ENCODE assay signal across 8 cellular contexts in genomic region chr5:55232985-55233928, GRCh38. TPM values are rescaled to one million over a fixed set of nuclear protein-coding genes. Genes with fewer than 3 reads are reported as not detected.
DNase-seq lines count a peak whose midpoint lies in the region; ATAC-seq and TF ChIP-seq lines count a peak whose summit lies in the region.

TSS of gene CCNO (minus strand) at chr5:55233608. CDS start at chr5:55233523, 85 bp downstream.

- H3K18ac ChIP-seq in IMR-90 (ENCODE audit: low read depth, low read length): no peak within 1 kb of the TSS

- no peaks in the 10 kb centered on the region for H3K36me3 Mint-ChIP-seq in neural crest cell (ENCODE audit: low read depth)

- H3K14ac ChIP-seq in IMR-90 (replicated peaks; ENCODE audit: low read depth, low read length): no peak within 1 kb of the TSS

- H4K91ac ChIP-seq in IMR-90 (ENCODE audit: insufficient read depth, low read depth, low read length): no peak within 1 kb of the TSS

- H3K4me3 Mint-ChIP-seq in neural crest cell: peak within 1 kb of the TSS; percentile 96

- H3K9me3 ChIP-seq in IMR-90 (ENCODE audit: control insufficient read depth, insufficient read depth, low read length) (peaks cover 4% of the 10 kb centered on the region; the same call in 1 of the 2 replicates), OCI-LY3 (ENCODE audit: insufficient read depth, low read length) (no peaks in the 10 kb centered on the region), upper lobe of right lung (no peaks in the 10 kb centered on the region)

- H3K27ac Mint-ChIP-seq in neural crest cell (ENCODE audit: unreplicated experiment): peak within 1 kb of the TSS; percentile 81

- in situ Hi-C loops in IMR-90 (cut with MboI; ENCODE audit: low sequenced_read_pairs): no loop called here

- no peak within 1 kb of the TSS for H2BK15ac ChIP-seq in IMR-90 (ENCODE audit: low read depth, low read length)

- H2BK5ac ChIP-seq in IMR-90 (ENCODE audit: low read depth, low read length, poor library complexity, severe bottlenecking): no peak within 1 kb of the TSS

- no peak for TF ChIP-seq RAD21 in IMR-90 (IDR thresholded peaks at IDR 0.05; ENCODE audit: low read length)

- no peak for TF ChIP-seq POLR2A in IMR-90 (IDR thresholded peaks at IDR 0.05; ENCODE audit: low read depth, low read length)

- H3K36me3 ChIP-seq in IMR-90 (ENCODE audit: control insufficient read depth, insufficient read depth, low read length): no peaks in the 10 kb centered on the region
- H3K36me3 ChIP-seq in OCI-LY3 (replicated peaks; ENCODE audit: low read depth, low read length): no peaks in the 10 kb centered on the region
- H3K36me3 ChIP-seq in upper lobe of right lung: no peaks in the 10 kb centered on the region

- peak within 1 kb of the TSS; percentile 38 for H2AK9ac ChIP-seq in IMR-90 (replicated peaks; ENCODE audit: low read depth, low read length, poor library complexity)

- H3K27me3 ChIP-seq in IMR-90 (ENCODE audit: control insufficient read depth, insufficient read depth, low read length): peaks cover 77% of the 10 kb centered on the region
- H3K27me3 ChIP-seq in OCI-LY3 (ENCODE audit: low read depth, low read length): peaks cover 27% of the 10 kb centered on the region
- peaks cover 54% of the 10 kb centered on the region for H3K27me3 ChIP-seq in foreskin keratinocyte
- H3K27me3 ChIP-seq in upper lobe of right lung: peaks cover 97% of the 10 kb centered on the region

- H3K4me1 Mint-ChIP-seq in neural crest cell: peaks cover 22% of the 10 kb centered on the region

- H3K23ac ChIP-seq in IMR-90 (ENCODE audit: low read depth, low read length): peak within 1 kb of the TSS; percentile 91

- ATAC-seq in GM19467 (IDR thresholded peaks at IDR 0.05; ENCODE audit: unreplicated experiment) (peak; percentile 63), IMR-90 (ENCODE audit: low read depth) (peak; percentile 94), foreskin keratinocyte (peak; percentile 84), upper lobe of right lung (peak; percentile 90)

- no peaks in the 10 kb centered on the region for H3K9me1 ChIP-seq in IMR-90 (ENCODE audit: insufficient read depth, low read length)

- no peaks in the 10 kb centered on the region for H3K79me1 ChIP-seq in IMR-90 (ENCODE audit: low read depth in 1 of 2, low read length in 2 of 2)

- no peak within 1 kb of the TSS for H3K56ac ChIP-seq in IMR-90 (ENCODE audit: extremely low read depth, insufficient read depth, low read length)

- intact Hi-C loops in IMR-90 (cut with micrococcal nuclease) (no loop called here), upper lobe of right lung (cut with DNase I) (no loop called here)

- DNase-seq in CD1c-positive myeloid dendritic cell (ENCODE audit: extremely low spot score) (peak; percentile 57), IMR-90 (peak; percentile 66), foreskin keratinocyte (peak; percentile 50 to 67), neural crest cell (ENCODE audit: low read depth, low spot score) (peak; percentile 68), upper lobe of right lung (peak; percentile 81)
- DNase-seq in activated T-helper 9 cell treated with anti-CD3 and anti-CD28 coated beads, Interleukin-2, amount 50 U/mL, for 16 hours (ENCODE audit: low read depth): peak; percentile 44

- no peak within 1 kb of the TSS for H4K5ac ChIP-seq in IMR-90 (ENCODE audit: low read depth, low read length)

- H3K9ac ChIP-seq in IMR-90 (ENCODE audit: low read depth, low read length) (no peak within 1 kb of the TSS), OCI-LY3 (ENCODE audit: low read length) (peak within 1 kb of the TSS; percentile 69)

- H3K27ac ChIP-seq in IMR-90 (ENCODE audit: insufficient read depth, low read length) (no peak within 1 kb of the TSS), OCI-LY3 (ENCODE audit: low read length) (no peak within 1 kb of the TSS), foreskin keratinocyte (no peak within 1 kb of the TSS), upper lobe of right lung (no peak within 1 kb of the TSS)

- H3K4ac ChIP-seq in IMR-90 (ENCODE audit: low read depth, low read length): no peak within 1 kb of the TSS

- no peak within 1 kb of the TSS for H2AK5ac ChIP-seq in IMR-90 (ENCODE audit: low read depth, low read length)

- H3K4me2 ChIP-seq in IMR-90 (ENCODE audit: low read depth, low read length) (peak within 1 kb of the TSS; percentile 81), OCI-LY3 (ENCODE audit: low read length) (peak within 1 kb of the TSS; percentile 98)

- POLR2A ChIA-PET in IMR-90 (lab: Charles Lee; ENCODE audit: unreplicated experiment): interaction anchor here (0.6 kb wide), 1 partner anchor 13 kb away, joined by 3 read pairs; no protein-coding TSS in a partner anchor

- WGBS in IMR-90 (ENCODE audit: extremely low coverage in 2 of 2, insufficient read length in 1 of 2), 2 experiments: 1% methylated on average over 33 of the region's 106 CpGs; no CpG with 5 or more reads in 1 of the 2 experiments

- H3K4me1 ChIP-seq in IMR-90 (ENCODE audit: control insufficient read depth, insufficient read depth, low read length) (peaks cover 9% of the 10 kb centered on the region; the same call in 1 of the 2 replicates), OCI-LY3 (ENCODE audit: low read length) (peaks cover 9% of the 10 kb centered on the region), foreskin keratinocyte (no peaks in the 10 kb centered on the region), upper lobe of right lung (peaks cover 37% of the 10 kb centered on the region)

- H3K27me3 Mint-ChIP-seq in neural crest cell (ENCODE audit: low read depth): peaks cover 92% of the 10 kb centered on the region

- H4K20me1 ChIP-seq in IMR-90 (ENCODE audit: insufficient read depth, low read length) (peaks cover 15% of the 10 kb centered on the region; the same call in 1 of the 2 replicates), OCI-LY3 (ENCODE audit: insufficient read depth, low read length) (no peaks in the 10 kb centered on the region)

- H3K4me3 ChIP-seq in IMR-90 (ENCODE audit: insufficient read depth, low read depth, low read length) (peak within 1 kb of the TSS; percentile 42), OCI-LY3 (ENCODE audit: low read length) (peak within 1 kb of the TSS; percentile 91), upper lobe of right lung (peak within 1 kb of the TSS; percentile 55)

- dilution Hi-C loops in IMR-90 (cut with HindIII; ENCODE audit: low sequenced_read_pairs, unreplicated experiment): no loop called here

- no TSS peak for BruUV-seq in IMR-90 (replicated peaks; lab: Mats Ljungman, UMichigan)

- H2BK20ac ChIP-seq in IMR-90 (ENCODE audit: low read depth, low read length): no peak within 1 kb of the TSS

- CTCF ChIA-PET in IMR-90 (lab: Yijun Ruan, JAX): interaction anchor here (0.6 kb wide), 1 partner anchor 17 kb away, joined by 9 read pairs; no protein-coding TSS in a partner anchor

- H3K9me3 Mint-ChIP-seq in neural crest cell: no peaks in the 10 kb centered on the region

- no peak within 1 kb of the TSS for H2BK120ac ChIP-seq in IMR-90 (ENCODE audit: low read depth, low read length)

- TF ChIP-seq CTCF in IMR-90 (conservative IDR thresholded peaks at IDR 0.05; ENCODE audit: low read depth, low read length) (no peak), OCI-LY3 (IDR thresholded peaks at IDR 0.05; ENCODE audit: low read depth, low read length) (no peak), foreskin keratinocyte (conservative IDR thresholded peaks at IDR 0.05) (no peak), neural crest cell (conservative IDR thresholded peaks at IDR 0.05) (peak; percentile 38), upper lobe of right lung (IDR thresholded peaks at IDR 0.05) (peak; percentile 9)

- H2AFZ ChIP-seq in IMR-90 (replicated peaks; ENCODE audit: low read length, poor library complexity): peak within 1 kb of the TSS; percentile 88
- H2AFZ ChIP-seq in OCI-LY3 (ENCODE audit: low read depth, low read length): peak within 1 kb of the TSS; percentile 98

- no peaks in the 10 kb centered on the region for H3K79me2 ChIP-seq in OCI-LY3 (ENCODE audit: low read length)

- H4K8ac ChIP-seq in IMR-90 (ENCODE audit: low read depth in 2 of 2, low read length in 2 of 2): no peak within 1 kb of the TSS

TF ChIP-seq in IMR-90, 13 proteins besides CTCF, POLR2A, EP300 and RAD21:
- TF ChIP-seq RFX5 (IDR thresholded peaks at IDR 0.05; ENCODE audit: low read depth, low read length) (no peak), RCOR1 (IDR thresholded peaks at IDR 0.05; ENCODE audit: insufficient replicate concordance, low read length) (no peak), MAZ (IDR thresholded peaks at IDR 0.05; ENCODE audit: borderline replicate concordance, low read depth, low read length) (no peak), CHD1 (IDR thresholded peaks at IDR 0.05; ENCODE audit: low read depth, low read length) (no peak), MAFK (IDR thresholded peaks at IDR 0.05; ENCODE audit: low read depth, low read length) (no peak), SMC3 (IDR thresholded peaks at IDR 0.05; ENCODE audit: low read depth, low read length) (no peak)

RNA-seq across cellular contexts. Expression of gene CCNO, which starts in this region (rescaled TPM):
- total RNA-seq in IMR-90 (2012; rRNA removed) (not detected in 2 replicates), foreskin keratinocyte (0.42 and 1.9 TPM in 2 replicates), neural crest cell (0.28 TPM in 1 of 2 replicates, not detected in the other), upper lobe of right lung (not detected)
- polyA plus RNA-seq in IMR-90 (2012; rRNA removed) (0.09 and 0.14 TPM in 2 replicates), foreskin keratinocyte (0.93 and 2.9 TPM in 2 replicates)
- 0.11 and 0.15 TPM in 2 replicates for polyA plus RNA-seq in IMR-90 (2012; cell fraction: cytosol; rRNA removed)
- 0.29 and 0.63 TPM in 2 replicates for polyA plus RNA-seq in IMR-90 (2012; cell fraction: nucleus; rRNA removed; ENCODE audit: low replicate concordance)

Comparison
In these comparisons a context has a peak if more than half of its experiments do, and no peak if none do; other contexts are left out.
1. Peak in DNase-seq, ATAC-seq, H3K4me3 ChIP-seq and H3K4me2 ChIP-seq in IMR-90; RNA of the gene not detected or under 1 TPM.
2. Peak in DNase-seq in neural crest cell; RNA of the gene not detected or under 1 TPM.
3. Peak in DNase-seq, ATAC-seq and H3K4me3 ChIP-seq in upper lobe of right lung; RNA of the gene not detected or under 1 TPM.
4. CTCF ChIP-seq: peak in neural crest cell (single experiment) and upper lobe of right lung (single experiment); none in IMR-90 (single experiment), OCI-LY3 (single experiment) and foreskin keratinocyte (single experiment).
5. Peak in every context shown above with its lines, with median percentiles within 50 percentile points of each other: DNase-seq, ATAC-seq and H3K4me3 ChIP-seq.